9 cellular contexts compared by ENCODE assay signal in the genomic region with DNA sequence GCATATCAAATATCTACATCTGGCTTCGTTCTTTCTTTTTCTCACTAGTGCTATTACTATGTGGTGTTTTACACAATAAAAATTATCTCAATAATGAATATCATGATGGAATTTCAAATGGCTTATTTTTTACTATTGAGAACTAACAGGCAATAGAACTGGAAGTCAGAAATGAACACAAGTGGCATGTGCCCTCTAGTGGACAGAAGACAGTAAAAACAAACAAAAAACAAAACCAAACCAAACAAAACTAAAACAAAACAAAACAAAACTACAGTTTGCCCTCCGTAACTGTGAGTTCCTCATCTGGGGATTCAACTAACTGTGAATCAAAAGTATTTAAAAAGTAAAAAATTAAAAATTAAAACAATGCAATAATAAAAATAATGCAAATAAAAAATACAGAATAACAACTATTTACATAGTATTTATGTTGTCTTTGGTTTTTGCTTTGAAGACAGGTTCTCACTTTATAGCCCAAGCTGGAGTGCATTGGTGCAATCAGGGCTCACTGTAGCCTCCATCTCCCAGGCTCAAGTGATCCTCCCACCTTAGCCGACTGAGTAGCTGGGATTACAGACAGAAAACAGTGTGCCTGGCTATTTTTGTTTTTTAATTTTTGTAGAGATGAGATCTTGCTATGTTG.
DNase-seq lines count a peak whose midpoint lies in the region; ATAC-seq and TF ChIP-seq lines count a peak whose summit lies in the region.
"Had no signal": no experiment of that assay in that cellular context is flagged by ENCODE, and none has a peak within 500 bp of the region (broad histone marks: within the 10 kb centered on the region; RNA-seq: fewer than 3 reads in every experiment).

No MANE protein-coding gene starts in this region.

- peak; percentile 79 for TF ChIP-seq CTCF in C4-2B (conservative IDR thresholded peaks at IDR 0.05)
- TF ChIP-seq CTCF in hepatocyte (IDR thresholded peaks at IDR 0.05; ENCODE audit: poor library complexity) = peak; percentile 82
- no peak for TF ChIP-seq CTCF in natural killer cell (IDR thresholded peaks at IDR 0.05)

- H3K27ac Mint-ChIP-seq in natural killer cell = no peak overlapping the region

- no peaks in the 10 kb centered on the region for H3K36me3 Mint-ChIP-seq in natural killer cell
- H3K36me3 Mint-ChIP-seq: IgD-negative memory B cell had no signal

- peaks cover 4 to 7% of the 10 kb centered on the region in 2 donors for H3K9me3 Mint-ChIP-seq in natural killer cell

- H3K36me3 ChIP-seq in hepatocyte (replicated peaks; ENCODE audit: insufficient read depth, low read depth) = no peaks in the 10 kb centered on the region

- no peaks in the 10 kb centered on the region for H3K9me2 ChIP-seq in hepatocyte (replicated peaks; ENCODE audit: insufficient read depth)

- H3K4me1 ChIP-seq in hepatocyte (ENCODE audit: insufficient read depth) = no peaks in the 10 kb centered on the region

- no peak overlapping the region for H2AFZ ChIP-seq in hepatocyte

- H3K4me2 ChIP-seq in hepatocyte = no peak overlapping the region

- no peak overlapping the region for H3K4me3 Mint-ChIP-seq in natural killer cell
- H3K4me3 Mint-ChIP-seq: IgD-negative memory B cell had no signal

- H3K27me3 ChIP-seq in hepatocyte = no peaks in the 10 kb centered on the region

- WGBS in hepatocyte (ENCODE audit: low lambda C conversion rate, missing lambda C conversion rate) = 56% methylated on average over 3 of the region's 3 CpGs

- no peaks in the 10 kb centered on the region for H4K20me1 ChIP-seq in hepatocyte (ENCODE audit: insufficient read depth, poor library complexity, severe bottlenecking)

- no peaks in the 10 kb centered on the region for H3K4me1 Mint-ChIP-seq in natural killer cell
- H3K4me1 Mint-ChIP-seq: IgD-negative memory B cell had no signal

- DNase-seq in GM19240 (ENCODE audit: insufficient read length, low spot score) (peak; percentile 1), RKO (ENCODE audit: low spot score) (peak; percentile 57), hepatocyte (ENCODE audit: low spot score) (peak; percentile 31), natural killer cell (no peak), NOMO-1 (lab: John Stamatoyannopoulos, UW; ENCODE audit: unreplicated experiment in 2 of 2) (no peak)
- DNase-seq in stimulated activated CD4-positive, alpha-beta T cell treated with anti-CD3 and anti-CD28 coated beads, Interleukin-2, amount 100 ng/mL, for 48 hours = no peak

- intact Hi-C loops in natural killer cell (cut with micrococcal nuclease) = no loop called here

- no peaks in the 10 kb centered on the region for H3K9me3 ChIP-seq in hepatocyte (ENCODE audit: low read depth)

- H3K4me3 ChIP-seq in hepatocyte = no peak overlapping the region

- peak; percentile 92 for ATAC-seq in HG03103 (IDR thresholded peaks at IDR 0.05; ENCODE audit: low read depth, unreplicated experiment)
- ATAC-seq in natural killer cell = no peak

- H3K27me3 Mint-ChIP-seq in natural killer cell (ENCODE audit: low read depth in 2 of 2) = no peaks in the 10 kb centered on the region
- H3K27me3 Mint-ChIP-seq: IgD-negative memory B cell had no signal

- no peak overlapping the region for H3K27ac ChIP-seq in C4-2B
- no peak overlapping the region for H3K27ac ChIP-seq in hepatocyte

- H3K79me2 ChIP-seq in hepatocyte = no peaks in the 10 kb centered on the region

Comparison
In these comparisons a context has a peak if more than half of its experiments do, and no peak if none do; other contexts are left out.
1. DNase-seq: peak in GM19240 (single experiment), RKO (single experiment) and hepatocyte (single experiment); none in stimulated activated CD4-positive, alpha-beta T cell treated with anti-CD3 and anti-CD28 coated beads, Interleukin-2, amount 100 ng/mL, for 48 hours (0 of 2), natural killer cell (single experiment) and NOMO-1 (0 of 2).